ENCODE assay signal across 23 cellular contexts in genomic region chr5:164000819-164001218, GRCh38.
"Had no signal": no experiment of that assay in that cellular context is flagged by ENCODE, and none has a peak within 500 bp of the region (broad histone marks: within the 10 kb centered on the region; RNA-seq: fewer than 3 reads in every experiment).

No MANE protein-coding gene starts in this region.

- H3K4me3 ChIP-seq: ascending aorta, coronary artery, esophagus muscularis mucosa, heart left ventricle, left lung, lung, neural progenitor cell, tibial artery had no signal

- H3K27ac ChIP-seq: ascending aorta, coronary artery, esophagus muscularis mucosa, left lung, neural progenitor cell, tibial artery had no signal

- H3K4me3 Mint-ChIP-seq: activated T-cell treated with anti-CD3 and anti-CD28 coated beads, Interleukin-2, amount 50 U/mL, for 24 hours; activated T-helper 17 cell treated with anti-CD3 and anti-CD28 coated beads, Interleukin-2, amount 50 U/mL, for 72 hours; central memory CD8-positive, alpha-beta T cell; naive thymus-derived CD4-positive, alpha-beta T cell; neural progenitor cell; T-cell; T-helper 2 cell treated with Interferon-gamma antibody and Interleukin-4, amounts not matched to agents 5 μg/mL and 100 μg/mL, for 36 hours; WTC11 had no signal

- H3K9me3 Mint-ChIP-seq: T-helper 2 cell treated with Interferon-gamma antibody and Interleukin-4, amounts not matched to agents 5 μg/mL and 100 μg/mL, for 36 hours had no signal

- H3K27me3 ChIP-seq: ascending aorta, esophagus muscularis mucosa, heart left ventricle, left lung, neural progenitor cell, tibial artery had no signal

- DNase-seq: activated CD4-positive, alpha-beta T cell treated with anti-CD3 and anti-CD28 coated beads, Interleukin-2, amount 50 U/mL, for 4 hours; activated CD8-positive, alpha-beta memory T cell treated with anti-CD3 and anti-CD28 coated beads for 24 hours; activated CD8-positive, alpha-beta memory T cell treated with anti-CD3 and anti-CD28 coated beads, Interleukin-2, amount 50 U/mL, for 4 hours; activated T-cell treated with anti-CD3 and anti-CD28 coated beads, Interleukin-2, amount 50 U/mL, for 24 hours; heart left ventricle; left lung; naive thymus-derived CD4-positive, alpha-beta T cell; posterior cingulate gyrus; retina; stimulated activated CD4-positive, alpha-beta T cell treated with anti-CD3 and anti-CD28 coated beads, Interleukin-4, amount 100 ng/mL, for 24 hours; stimulated activated naive CD8-positive, alpha-beta T cell treated with anti-CD3 and anti-CD28 coated beads, Interleukin-15, Interleukin-2, amounts not matched to agents 100 U/mL and 50 U/mL, for 24 hours; T-cell; tibial artery had no signal

- H3K27ac Mint-ChIP-seq: activated naive CD4-positive, alpha-beta T cell treated with anti-CD3 and anti-CD28 coated beads, Interleukin-2, amount 50 U/mL, for 72 hours; activated T-cell treated with anti-CD3 and anti-CD28 coated beads, Interleukin-2, amount 50 U/mL, for 24 hours; activated T-helper 17 cell treated with anti-CD3 and anti-CD28 coated beads, Interleukin-2, amount 50 U/mL, for 72 hours; naive thymus-derived CD4-positive, alpha-beta T cell; neural progenitor cell; T-cell; T-helper 2 cell treated with Interferon-gamma antibody and Interleukin-4, amounts not matched to agents 5 μg/mL and 100 μg/mL, for 36 hours; WTC11 had no signal

- H3K4me1 Mint-ChIP-seq: activated T-helper 17 cell treated with anti-CD3 and anti-CD28 coated beads, Interleukin-2, amount 50 U/mL, for 72 hours; central memory CD8-positive, alpha-beta T cell; naive thymus-derived CD4-positive, alpha-beta T cell; T-cell had no signal

- H3K27me3 Mint-ChIP-seq: activated T-cell treated with anti-CD3 and anti-CD28 coated beads, Interleukin-2, amount 50 U/mL, for 24 hours; activated T-helper 17 cell treated with anti-CD3 and anti-CD28 coated beads, Interleukin-2, amount 50 U/mL, for 72 hours; central memory CD8-positive, alpha-beta T cell; naive thymus-derived CD4-positive, alpha-beta T cell; T-cell had no signal

- H3K9me3 ChIP-seq: ascending aorta, esophagus muscularis mucosa, heart left ventricle, left lung, tibial artery had no signal

- H3K36me3 Mint-ChIP-seq: activated naive CD4-positive, alpha-beta T cell treated with anti-CD3 and anti-CD28 coated beads, Interleukin-2, amount 50 U/mL, for 72 hours; naive thymus-derived CD4-positive, alpha-beta T cell; neural progenitor cell; T-cell had no signal

- H3K36me3 ChIP-seq: ascending aorta, esophagus muscularis mucosa, heart left ventricle, left lung, neural progenitor cell, tibial artery had no signal
